Comparison of ENCODE assay signal across 12 cellular contexts in genomic region chr2:30514134-30514860, GRCh38.
A peak's percentile ranks its signal among the peaks of the same experiment; 100 is the strongest.
DNase-seq lines count a peak whose midpoint lies in the region; ATAC-seq, FAIRE-seq and TF ChIP-seq lines count a peak whose summit lies in the region.
"Had no signal": no experiment of that assay in that cellular context is flagged by ENCODE, and none has a peak within 500 bp of the region (broad histone marks: within the 10 kb centered on the region; RNA-seq: fewer than 3 reads in every experiment).

No MANE protein-coding gene starts in this region.

- CTCF ChIA-PET in mammary epithelial cell (lab: Charles Lee; ENCODE audit: low non-redundant PET): no interaction called here

- H3K4me3 ChIP-seq in mammary epithelial cell (replicated peaks in 1 of 3; ENCODE audit: insufficient read depth in 1 of 3, low read depth in 2 of 3, low read length in 3 of 3): no peak overlapping the region
- no peak overlapping the region for H3K4me3 ChIP-seq in Peyer's patch
- H3K4me3 ChIP-seq: coronary artery, lung, uterus had no signal

- no peak overlapping the region for H3K4me2 ChIP-seq in mammary epithelial cell (ENCODE audit: insufficient read depth, low read depth, low read length)

- H3K79me2 ChIP-seq in mammary epithelial cell (ENCODE audit: insufficient read depth, low read length): peaks cover 46% of the 10 kb centered on the region

- no peak overlapping the region for H3K9ac ChIP-seq in mammary epithelial cell (ENCODE audit: insufficient read depth, low read length)

- no peak for TF ChIP-seq POLR2A in Peyer's patch (IDR thresholded peaks at IDR 0.05)

- H3K4me1 ChIP-seq in mammary epithelial cell (ENCODE audit: insufficient read depth, low read length) (peaks cover 11% of the 10 kb centered on the region), Peyer's patch (peaks cover 0 to 28% (median 0%) of the 10 kb centered on the region in 4 donors)

- no peak for FAIRE-seq in HTR-8/SVneo (lab: Jason Lieb, UNC)

- H3K36me3 ChIP-seq in mammary epithelial cell (ENCODE audit: insufficient read depth, low read length) (no peaks in the 10 kb centered on the region), Peyer's patch (no peaks in the 10 kb centered on the region)
- H3K36me3 ChIP-seq: uterus had no signal

- no TSS peak for BruUV-seq in mammary epithelial cell (replicated peaks; lab: Mats Ljungman, UMichigan)

- H3K9me3 ChIP-seq in mammary epithelial cell (replicated peaks; ENCODE audit: insufficient read depth, low read length) (peaks cover 2% of the 10 kb centered on the region), Peyer's patch (peaks cover 0 to 3% (median 0%) of the 10 kb centered on the region in 4 donors)
- H3K9me3 ChIP-seq: uterus had no signal

- intact Hi-C loops in mammary epithelial cell (cut with micrococcal nuclease): no loop called here

- TF ChIP-seq CTCF in mammary epithelial cell (conservative IDR thresholded peaks at IDR 0.05 in 1 of 2, IDR thresholded peaks at IDR 0.05 in 1 of 2; ENCODE audit: extremely low read depth in 1 of 2, insufficient read depth in 1 of 2, low read depth in 1 of 2, low read length in 2 of 2) (no peak), Peyer's patch (IDR thresholded peaks at IDR 0.05) (no peak)

- DNase-seq in DMS79 (lab: John Stamatoyannopoulos, UW) (peak; percentile 66), HTR-8/SVneo (ENCODE audit: insufficient read length, low spot score) (peak; percentile 12), mammary epithelial cell (peak; percentile 52), lung microvascular endothelial cell (ENCODE audit: low read depth in 2 of 2) (peak; percentile 32 to 50), Peyer's patch (no peak), iPS-NIHi7 (ENCODE audit: extremely low spot score) (no peak), NCI-H774 (lab: John Stamatoyannopoulos, UW) (no peak)
- DNase-seq: stimulated activated CD4-positive, alpha-beta T cell treated with anti-CD3 and anti-CD28 coated beads, Interleukin-2, amount 100 ng/mL, for 48 hours had no signal

- H3K27ac ChIP-seq in mammary epithelial cell (ENCODE audit: insufficient read depth, low read depth, low read length) (no peak overlapping the region), Peyer's patch (no peak overlapping the region)
- H3K27ac ChIP-seq: coronary artery, uterus had no signal

- H3K27me3 ChIP-seq in mammary epithelial cell (ENCODE audit: insufficient read depth, low read length): no peaks in the 10 kb centered on the region
- no peaks in the 10 kb centered on the region for H3K27me3 ChIP-seq in Peyer's patch
- H3K27me3 ChIP-seq: uterus had no signal

- H2AFZ ChIP-seq in mammary epithelial cell (ENCODE audit: low read depth, low read length): no peak overlapping the region

- no peak for ATAC-seq in HG03135 (IDR thresholded peaks at IDR 0.05; ENCODE audit: unreplicated experiment)

- WGBS in mammary epithelial cell (ENCODE audit: low coverage, missing lambda C conversion rate): 78% methylated on average over 2 of the region's 2 CpGs

- in situ Hi-C loops in mammary epithelial cell (cut with MboI; ENCODE audit: low sequenced_read_pairs in 2 of 2): no loop called here

- no peaks in the 10 kb centered on the region for H4K20me1 ChIP-seq in mammary epithelial cell (ENCODE audit: insufficient read depth, low read length)

- dilution Hi-C loops in mammary epithelial cell (cut with HindIII; ENCODE audit: low sequenced_read_pairs): no loop called here

Comparison
In these comparisons a context has a peak if more than half of its experiments do, and no peak if none do; other contexts are left out.
1. DNase-seq: peak in DMS79 (single experiment), HTR-8/SVneo (single experiment), mammary epithelial cell (single experiment) and lung microvascular endothelial cell (2 of 2); none in Peyer's patch (0 of 3), iPS-NIHi7 (single experiment) and NCI-H774 (single experiment).